Comparison of ENCODE assay signal across 8 cellular contexts in the genomic region with DNA sequence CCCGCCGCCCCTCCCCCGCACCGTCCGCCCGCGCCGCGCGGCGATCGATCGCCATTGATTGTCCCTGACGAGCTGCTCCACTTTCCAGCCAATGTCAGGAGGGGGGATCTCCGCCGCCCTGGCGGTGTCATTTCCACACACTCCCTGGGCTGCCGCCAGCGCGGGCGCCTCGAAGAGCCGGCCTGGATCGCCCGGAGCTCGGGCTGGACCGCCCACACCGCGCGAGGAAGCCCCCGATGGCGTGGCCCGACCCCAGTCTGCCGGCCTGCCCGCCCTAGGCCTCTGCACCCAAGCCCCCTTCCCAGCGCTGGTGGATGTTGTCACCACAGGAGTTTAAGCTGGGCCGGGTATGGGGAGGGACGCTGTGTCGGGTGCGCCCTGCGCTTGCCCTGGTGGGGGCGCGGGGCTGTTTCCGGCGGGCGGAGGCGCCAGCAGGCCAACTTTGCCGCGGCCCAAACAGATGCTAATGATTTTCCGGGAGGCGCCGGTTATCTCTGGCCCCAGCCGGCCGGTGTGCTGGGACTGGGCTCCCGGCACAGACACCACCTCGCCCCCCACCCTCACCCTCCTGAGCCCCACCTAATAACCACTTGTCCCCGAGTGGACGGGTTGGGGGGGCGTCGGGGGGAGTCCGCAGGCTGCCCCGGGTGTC. TPM values are rescaled to one million over a fixed set of nuclear protein-coding genes. Genes with fewer than 3 reads are reported as not detected.
A peak's percentile ranks its signal among the peaks of the same experiment; 100 is the strongest.
DNase-seq lines count a peak whose midpoint lies in the region; ATAC-seq, FAIRE-seq and TF ChIP-seq lines count a peak whose summit lies in the region.

No MANE protein-coding gene starts in this region.

- no peaks in the 10 kb centered on the region for H3K9me2 ChIP-seq in DOHH2 (replicated peaks; ENCODE audit: control insufficient read depth, low read length)

- intact Hi-C loops in HepG2 (cut with micrococcal nuclease; ENCODE audit: unreplicated experiment), result loop anchor here (1.0 to 10.0 kb wide), 4 partner anchors 10 to 207 kb away; no protein-coding TSS in a partner anchor

- H3K4me1 ChIP-seq in DOHH2 (ENCODE audit: control insufficient read depth, low read length) (peaks cover 88% of the 10 kb centered on the region), HepG2 (ENCODE audit: insufficient read depth, low read length) (peaks cover 85% of the 10 kb centered on the region)

- TF ChIP-seq RAD21 in HepG2 (CRISPR knock-in tag; IDR thresholded peaks at IDR 0.05), result peak; percentile 87

- H3F3A ChIP-seq in DOHH2 (ENCODE audit: control insufficient read depth, insufficient read depth), result peaks cover 31% of the 10 kb centered on the region

- TF ChIP-seq CTCF in DOHH2 (IDR thresholded peaks at IDR 0.05; ENCODE audit: low read depth, low read length, poor library complexity, severe bottlenecking), result peak; percentile 52
- peak; percentile 24; the same call in 1 of the 2 replicates for TF ChIP-seq CTCF in WERI-Rb-1 (IDR thresholded peaks at IDR 0.05; ENCODE audit: low read depth, low read length)
- peak; percentile 74 for TF ChIP-seq CTCF in HepG2 (CRISPR knock-in tag; IDR thresholded peaks at IDR 0.05)

- no TSS peak for BruUV-seq in HepG2 (replicated peaks; lab: Mats Ljungman, UMichigan)

- POLR2A ChIA-PET in HepG2 (lab: Yijun Ruan, JAX), result interaction anchor here (0.5 to 4.6 kb wide), 16 partner anchors 10 to 1088 kb away, joined by 3 to 95 read pairs (median 4); a partner anchor contains a TSS

- CTCF ChIA-PET in HepG2 (lab: Yijun Ruan, JAX; ENCODE audit: low intra/inter-chr PET ratio, low total read pairs), result interaction anchor here (2.9 kb wide), 1 partner anchor 128 kb away, joined by 19 read pairs; no protein-coding TSS in a partner anchor

- H3K9ac ChIP-seq in HepG2 (ENCODE audit: insufficient read depth, low read depth, low read length), result peak overlapping the region; percentile 72

- FAIRE-seq in HepG2 (lab: Jason Lieb, UNC), result no peak

- no peak for TF ChIP-seq POLR2A in HepG2 (IDR thresholded peaks at IDR 0.05; ENCODE audit: insufficient read depth in 1 of 2, low read depth in 2 of 2, low read length in 2 of 2)

- no peak overlapping the region for H2AFZ ChIP-seq in HepG2 (ENCODE audit: low read length)

- H3K9me3 ChIP-seq in DOHH2 (ENCODE audit: control insufficient read depth, insufficient read depth, low read length) (no peaks in the 10 kb centered on the region), WERI-Rb-1 (ENCODE audit: severe bottlenecking) (no peaks in the 10 kb centered on the region), HepG2 (ENCODE audit: low read length) (no peaks in the 10 kb centered on the region)

- peak overlapping the region; percentile 99 for H3K4me2 ChIP-seq in DOHH2 (ENCODE audit: low read length)
- peak overlapping the region; percentile 96 for H3K4me2 ChIP-seq in HepG2 (ENCODE audit: low read depth, low read length)

- H3K4me3 ChIP-seq in DOHH2 (ENCODE audit: low read length) (peak overlapping the region; percentile 77), H7 (ENCODE audit: insufficient read depth, low read depth, low read length) (peak overlapping the region; percentile 53), WERI-Rb-1 (ENCODE audit: low read depth, low read length) (peak overlapping the region; percentile 54), HepG2 (replicated peaks in 1 of 3; ENCODE audit: insufficient read depth in 1 of 3, low read depth in 2 of 3, low read length in 3 of 3) (peak overlapping the region; percentile 61 to 78 (median 76); a peak in 5 of 6 replicates)

- 0% methylated on average over 5 of the region's 62 CpGs for WGBS in HepG2 (ENCODE audit: low lambda C conversion rate)

- H3K79me2 ChIP-seq in DOHH2 (ENCODE audit: control insufficient read depth, low read length) (peaks cover 7% of the 10 kb centered on the region), HepG2 (ENCODE audit: insufficient read depth, low read length) (no peaks in the 10 kb centered on the region)

- ATAC-seq in HepG2, result peak; percentile 67

- H4K20me1 ChIP-seq in DOHH2 (ENCODE audit: control insufficient read depth, insufficient read depth, low read depth, low read length), result peaks cover 6% of the 10 kb centered on the region; the same call in 1 of the 2 replicates
- no peaks in the 10 kb centered on the region for H4K20me1 ChIP-seq in HepG2 (ENCODE audit: insufficient read depth, low read length)

- H3K27ac ChIP-seq in DOHH2 (ENCODE audit: low read depth, low read length) (peak overlapping the region; percentile 96), WERI-Rb-1 (peak overlapping the region; percentile 95), HepG2 (ENCODE audit: extremely low read length, insufficient read depth, low read length) (peak overlapping the region; percentile 72)

- no peaks in the 10 kb centered on the region for H3K27me3 ChIP-seq in DOHH2 (ENCODE audit: control insufficient read depth, low read length)
- H3K27me3 ChIP-seq in H7 (ENCODE audit: control insufficient read depth, insufficient read depth, low read length), result no peaks in the 10 kb centered on the region
- H3K27me3 ChIP-seq in WERI-Rb-1 (ENCODE audit: insufficient read depth, low read depth, severe bottlenecking), result no peaks in the 10 kb centered on the region
- H3K27me3 ChIP-seq in HepG2 (ENCODE audit: control insufficient read depth in 1 of 2, insufficient read depth in 2 of 2, low read length in 2 of 2), result no peaks in the 10 kb centered on the region

- TF ChIP-seq EP300 in HepG2 (IDR thresholded peaks at IDR 0.05; ENCODE audit: low read depth in 2 of 2, low read length in 2 of 2), result peak in 1 of 2 experiments; percentile 76; a peak in 2 of 4 replicates
- peak; percentile 40; the same call in 1 of the 2 replicates for TF ChIP-seq EP300 in HepG2 (CRISPR knock-in tag; IDR thresholded peaks at IDR 0.05; ENCODE audit: borderline replicate concordance)

- in situ Hi-C loops in HepG2 (cut with HindIII; ENCODE audit: extremely low pct_ligation_motif_present, low pct_unique_long_range_greater_than_20kb), result loop anchor here (5.0 to 25.0 kb wide), 2 partner anchors 70 to 325 kb away; no protein-coding TSS in a partner anchor

- peak; percentile 96 for DNase-seq in H7
- DNase-seq in NCI-H1930 (lab: John Stamatoyannopoulos, UW), result peak; percentile 40 to 57
- peak; percentile 89 for DNase-seq in WERI-Rb-1
- peak; percentile 90 for DNase-seq in ecto neural progenitor cell (ENCODE audit: low spot score)
- DNase-seq in HepG2 (ENCODE audit: low spot score), result peak; percentile 78
- peak; percentile 65 for DNase-seq in stimulated activated CD8-positive, alpha-beta memory T cell treated with anti-CD3 and anti-CD28 coated beads, Interleukin-4, amount 100 ng/mL, for 48 hours
- no peak for DNase-seq in NK-92 treated with Interleukin-12 subunit alpha and Interleukin-12 subunit beta, amount 100 ng/mL, for 24 hours (lab: John Stamatoyannopoulos, UW)

- H3K36me3 ChIP-seq in DOHH2 (ENCODE audit: control insufficient read depth, low read length) (no peaks in the 10 kb centered on the region), H7 (replicated peaks; ENCODE audit: control insufficient read depth, insufficient read depth, low read length) (no peaks in the 10 kb centered on the region), WERI-Rb-1 (no peaks in the 10 kb centered on the region), HepG2 (replicated peaks in 1 of 2; ENCODE audit: control insufficient read depth in 1 of 2, insufficient read depth in 2 of 2, low read length in 2 of 2) (no peaks in the 10 kb centered on the region)

RNA-seq across cellular contexts. Expression of a gene that starts 10.6 kb away (rescaled TPM):
- 150 and 154 TPM in 2 replicates for total RNA-seq in H7 (2014; rRNA removed; shearing (Covaris generic))
- 30.7 and 33.0 TPM in 2 replicates for total RNA-seq in HepG2 (2016; rRNA removed; fragmentation: Illumina TruSeq; extraction: Trizol)
- 7.4 and 8.6 TPM in 2 replicates for total RNA-seq in HepG2 (2016; cell fraction: cytosol; rRNA removed; fragmentation: Illumina TruSeq; extraction: Trizol; ENCODE audit: low read depth)
- 30.5 and 33.5 TPM in 2 replicates for total RNA-seq in HepG2 (2016; cell fraction: insoluble cytoplasmic fraction; rRNA removed; fragmentation: Illumina TruSeq; extraction: Trizol)
- 32.7 and 37.9 TPM in 2 replicates for total RNA-seq in HepG2 (2016; cell fraction: membrane; rRNA removed; fragmentation: Illumina TruSeq; extraction: Trizol)
- total RNA-seq in HepG2 (2016; cell fraction: nucleus; rRNA removed; fragmentation: Illumina TruSeq; extraction: Trizol), result 17.6 and 21.1 TPM in 2 replicates
- 27.9 and 32.3 TPM in 2 replicates for polyA plus RNA-seq in HepG2 (2011; rRNA removed)
- 20.7 and 35.7 TPM in 2 replicates for polyA plus RNA-seq in HepG2 (2011; cell fraction: cytosol; rRNA removed)
- polyA plus RNA-seq in HepG2 (2011; cell fraction: nucleus; rRNA removed), result 20.0 and 30.1 TPM in 2 replicates
- polyA plus RNA-seq in HepG2 (2012), result 21.9 and 26.2 TPM in 2 replicates
- 7.7 and 8.6 TPM in 2 replicates for polyA plus RNA-seq in HepG2 (2016; cell fraction: cytosol; fragmentation: Illumina TruSeq; extraction: Trizol; ENCODE audit: low read depth)
- polyA plus RNA-seq in HepG2 (2016; cell fraction: insoluble cytoplasmic fraction; fragmentation: Illumina TruSeq; extraction: Trizol; ENCODE audit: low read depth), result 46.9 and 51.9 TPM in 2 replicates
- 30.1 and 31.3 TPM in 2 replicates for polyA plus RNA-seq in HepG2 (2016; cell fraction: membrane; fragmentation: Illumina TruSeq; extraction: Trizol; ENCODE audit: low read depth)
- 39.0 and 44.0 TPM in 2 replicates for polyA plus RNA-seq in HepG2 (2016; cell fraction: nucleus; fragmentation: Illumina TruSeq; extraction: Trizol; ENCODE audit: insufficient read depth, low read depth)
- 13.2 and 63.5 TPM in 2 replicates for polyA minus RNA-seq in HepG2 (2011; rRNA and poly(A)+ RNA removed; ENCODE audit: low replicate concordance)
- polyA minus RNA-seq in HepG2 (2011; cell fraction: cytosol; rRNA and poly(A)+ RNA removed), result 26.9 and 37.6 TPM in 2 replicates
- 18.7 and 20.6 TPM in 2 replicates for polyA minus RNA-seq in HepG2 (2011; cell fraction: nucleus; rRNA and poly(A)+ RNA removed)

Comparison
In these comparisons a context has a peak if more than half of its experiments do, and no peak if none do; other contexts are left out.
1. CTCF ChIP-seq: peak in every context shown above with its lines; median percentile 74 in HepG2; 52 in DOHH2; 24 in WERI-Rb-1.